ENCODE assay signal across 1 cellular context in genomic region chr19:51119089-51119488, GRCh38.
TF ChIP-seq lines count a peak whose summit lies in the region.

No MANE protein-coding gene starts in this region.

TF ChIP-seq in HCT116, 20 proteins besides CTCF, POLR2A, EP300 and RAD21 (continued from another document):
- TF ChIP-seq ZBTB33 (IDR thresholded peaks at IDR 0.05; ENCODE audit: extremely low read depth, insufficient replicate concordance, low read length) (no peak), EZH2 (IDR thresholded peaks at IDR 0.05) (no peak), CBX3 (IDR thresholded peaks at IDR 0.05; ENCODE audit: low read depth) (no peak), SP1 (IDR thresholded peaks at IDR 0.05; ENCODE audit: low read depth) (no peak), SRF (IDR thresholded peaks at IDR 0.05; ENCODE audit: low read depth) (no peak), EGR1 (IDR thresholded peaks at IDR 0.05; ENCODE audit: low read depth) (no peak), ZFX (IDR thresholded peaks at IDR 0.05) (no peak), SIN3A (IDR thresholded peaks at IDR 0.05; ENCODE audit: low read depth) (no peak), JUND (IDR thresholded peaks at IDR 0.05) (no peak), EZH2phosphoT487 (IDR thresholded peaks at IDR 0.05; ENCODE audit: borderline replicate concordance) (no peak), YY1 (IDR thresholded peaks at IDR 0.05; ENCODE audit: extremely low read depth, insufficient replicate concordance, low read depth, low read length) (no peak), CEBPB (IDR thresholded peaks at IDR 0.05; ENCODE audit: low read depth) (no peak), ELF1 (IDR thresholded peaks at IDR 0.05; ENCODE audit: borderline replicate concordance, low read depth) (no peak), TCF7L2 (IDR thresholded peaks at IDR 0.05; ENCODE audit: borderline replicate concordance, extremely low read depth, insufficient read depth, insufficient read length) (no peak)
- TF ChIP-seq, protein P1, sequence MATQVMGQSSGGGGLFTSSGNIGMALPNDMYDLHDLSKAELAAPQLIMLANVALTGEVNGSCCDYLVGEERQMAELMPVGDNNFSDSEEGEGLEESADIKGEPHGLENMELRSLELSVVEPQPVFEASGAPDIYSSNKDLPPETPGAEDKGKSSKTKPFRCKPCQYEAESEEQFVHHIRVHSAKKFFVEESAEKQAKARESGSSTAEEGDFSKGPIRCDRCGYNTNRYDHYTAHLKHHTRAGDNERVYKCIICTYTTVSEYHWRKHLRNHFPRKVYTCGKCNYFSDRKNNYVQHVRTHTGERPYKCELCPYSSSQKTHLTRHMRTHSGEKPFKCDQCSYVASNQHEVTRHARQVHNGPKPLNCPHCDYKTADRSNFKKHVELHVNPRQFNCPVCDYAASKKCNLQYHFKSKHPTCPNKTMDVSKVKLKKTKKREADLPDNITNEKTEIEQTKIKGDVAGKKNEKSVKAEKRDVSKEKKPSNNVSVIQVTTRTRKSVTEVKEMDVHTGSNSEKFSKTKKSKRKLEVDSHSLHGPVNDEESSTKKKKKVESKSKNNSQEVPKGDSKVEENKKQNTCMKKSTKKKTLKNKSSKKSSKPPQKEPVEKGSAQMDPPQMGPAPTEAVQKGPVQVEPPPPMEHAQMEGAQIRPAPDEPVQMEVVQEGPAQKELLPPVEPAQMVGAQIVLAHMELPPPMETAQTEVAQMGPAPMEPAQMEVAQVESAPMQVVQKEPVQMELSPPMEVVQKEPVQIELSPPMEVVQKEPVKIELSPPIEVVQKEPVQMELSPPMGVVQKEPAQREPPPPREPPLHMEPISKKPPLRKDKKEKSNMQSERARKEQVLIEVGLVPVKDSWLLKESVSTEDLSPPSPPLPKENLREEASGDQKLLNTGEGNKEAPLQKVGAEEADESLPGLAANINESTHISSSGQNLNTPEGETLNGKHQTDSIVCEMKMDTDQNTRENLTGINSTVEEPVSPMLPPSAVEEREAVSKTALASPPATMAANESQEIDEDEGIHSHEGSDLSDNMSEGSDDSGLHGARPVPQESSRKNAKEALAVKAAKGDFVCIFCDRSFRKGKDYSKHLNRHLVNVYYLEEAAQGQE (IDR thresholded peaks at IDR 0.05; ENCODE audit: low read depth) = no peak
- TF ChIP-seq, protein P2, sequence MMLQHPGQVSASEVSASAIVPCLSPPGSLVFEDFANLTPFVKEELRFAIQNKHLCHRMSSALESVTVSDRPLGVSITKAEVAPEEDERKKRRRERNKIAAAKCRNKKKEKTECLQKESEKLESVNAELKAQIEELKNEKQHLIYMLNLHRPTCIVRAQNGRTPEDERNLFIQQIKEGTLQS (IDR thresholded peaks at IDR 0.05) = no peak
